ENCODE assay signal across 15 cellular contexts in genomic region chr3:156761713-156762575, GRCh38.
DNase-seq lines count a peak whose midpoint lies in the region; ATAC-seq, FAIRE-seq and TF ChIP-seq lines count a peak whose summit lies in the region.
"Had no signal": no experiment of that assay in that cellular context is flagged by ENCODE, and none has a peak within 500 bp of the region (broad histone marks: within the 10 kb centered on the region; RNA-seq: fewer than 3 reads in every experiment).

No MANE protein-coding gene starts in this region.

- TF ChIP-seq POLR2A in K562 (conservative IDR thresholded peaks at IDR 0.05), result no peak

- no peak for DNase-seq in T-helper 1 cell
- DNase-seq in K562 (ENCODE audit: extremely low read depth in 1 of 4, low spot score in 3 of 4), result no peak
- no peak for DNase-seq in keratinocyte (ENCODE audit: low read depth, low spot score)
- DNase-seq in GM10248 (ENCODE audit: extremely low spot score), result no peak
- no peak for DNase-seq in RWPE1 (ENCODE audit: low spot score)
- DNase-seq in stimulated activated CD8-positive, alpha-beta memory T cell treated with anti-CD3 and anti-CD28 coated beads, Interleukin-4, amount 100 ng/mL, for 48 hours, result no peak
- DNase-seq: activated CD4-positive, alpha-beta T cell treated with anti-CD3 and anti-CD28 coated beads, Interleukin-2, amount 10 ng/mL, durations not matched to agents 7 days and 5 days; activated naive CD8-positive, alpha-beta T cell treated with anti-CD3 and anti-CD28 coated beads for 36 hours; central memory CD4-positive, alpha-beta T cell; effector memory CD8-positive, alpha-beta T cell; trophoblast cell had no signal

- H3K4me3 ChIP-seq in K562 (no peak overlapping the region), keratinocyte (ENCODE audit: control insufficient read depth in 2 of 3, extremely low read depth in 1 of 3, insufficient read depth in 2 of 3, low read depth in 1 of 3, low read length in 3 of 3) (no peak overlapping the region)
- H3K4me3 ChIP-seq: A549, SJSA1 had no signal

- H4K20me1 ChIP-seq in K562 (replicated peaks; ENCODE audit: control insufficient read depth, insufficient read depth, low read length) (no peaks in the 10 kb centered on the region), keratinocyte (ENCODE audit: control insufficient read depth, extremely low read depth, insufficient read depth, low read length) (no peaks in the 10 kb centered on the region)

- FAIRE-seq in K562 (lab: Jason Lieb, UNC) (peak; percentile 65), keratinocyte (lab: Jason Lieb, UNC) (no peak)
- FAIRE-seq: A549 had no signal

- dilution Hi-C loops in keratinocyte (cut with MboI; ENCODE audit: extremely low pct_ligation_motif_present, low sequenced_read_pairs), result no loop called here

- WGBS in K562 (ENCODE audit: insufficient coverage, low coverage, missing lambda C conversion rate), result 55% methylated on average over 5 of the region's 5 CpGs

- no peak for TF ChIP-seq EP300 in K562 (IDR thresholded peaks at IDR 0.05; ENCODE audit: low read length)

- H3K9ac ChIP-seq in K562 (ENCODE audit: insufficient read depth in 1 of 2, low read depth in 2 of 2, low read length in 2 of 2), result no peak overlapping the region
- H3K9ac ChIP-seq in keratinocyte (ENCODE audit: control insufficient read depth, extremely low read depth, insufficient read depth, low read length), result no peak overlapping the region

- TF ChIP-seq CTCF in K562 (IDR thresholded peaks at IDR 0.05 in 2 of 3, conservative IDR thresholded peaks at IDR 0.05 in 1 of 3; ENCODE audit: insufficient read depth in 2 of 3, low read depth in 1 of 3, low read length in 3 of 3) (peak in 1 of 3 experiments; percentile 24; a peak in 1 of 6 replicates), keratinocyte (optimal IDR thresholded peaks at IDR 0.05 in 1 of 3, IDR thresholded peaks at IDR 0.05 in 1 of 3, conservative IDR thresholded peaks at IDR 0.05 in 1 of 3; ENCODE audit: extremely low read depth in 1 of 3, insufficient read depth in 2 of 3, low read length in 3 of 3) (no peak), GM10248 (IDR thresholded peaks at IDR 0.05; ENCODE audit: control extremely low read depth, extremely low read depth, low read depth, missing control alignments) (no peak), RWPE1 (conservative IDR thresholded peaks at IDR 0.05; ENCODE audit: low read depth) (no peak)

- H3K79me2 ChIP-seq in K562 (ENCODE audit: control insufficient read depth, insufficient read depth, low read length) (no peaks in the 10 kb centered on the region), keratinocyte (ENCODE audit: control insufficient read depth, insufficient read depth, low read length) (no peaks in the 10 kb centered on the region)

- H3K9me3 Mint-ChIP-seq in T-helper 1 cell treated with Interleukin-12 subunit alpha and Interleukin-12 subunit beta and Interleukin-4 antibody, amounts not matched to agents 30 μg/mL and 1 μg/mL, for 36 hours, result no peaks in the 10 kb centered on the region
- H3K9me3 Mint-ChIP-seq: activated naive CD8-positive, alpha-beta T cell treated with anti-CD3 and anti-CD28 coated beads for 36 hours; effector memory CD8-positive, alpha-beta T cell had no signal

- H3K4me3 Mint-ChIP-seq in T-helper 1 cell treated with Interleukin-12 subunit alpha and Interleukin-12 subunit beta and Interleukin-4 antibody, amounts not matched to agents 30 μg/mL and 1 μg/mL, for 36 hours, result no peak overlapping the region
- H3K4me3 Mint-ChIP-seq: activated CD4-positive, alpha-beta T cell treated with anti-CD3 and anti-CD28 coated beads, Interleukin-2, amount 10 ng/mL, durations not matched to agents 7 days and 5 days; activated naive CD8-positive, alpha-beta T cell treated with anti-CD3 and anti-CD28 coated beads for 36 hours; effector memory CD8-positive, alpha-beta T cell had no signal

- H3K36me3 Mint-ChIP-seq in T-helper 1 cell treated with Interleukin-12 subunit alpha and Interleukin-12 subunit beta and Interleukin-4 antibody, amounts not matched to agents 30 μg/mL and 1 μg/mL, for 36 hours (ENCODE audit: low read depth), result peaks cover 6% of the 10 kb centered on the region
- H3K36me3 Mint-ChIP-seq: activated naive CD8-positive, alpha-beta T cell treated with anti-CD3 and anti-CD28 coated beads for 36 hours had no signal

- H3K36me3 ChIP-seq in K562 (ENCODE audit: control insufficient read depth, insufficient read depth, low read length), result no peaks in the 10 kb centered on the region
- no peaks in the 10 kb centered on the region for H3K36me3 ChIP-seq in keratinocyte (ENCODE audit: control insufficient read depth in 2 of 2, extremely low read depth in 1 of 2, insufficient read depth in 2 of 2, low read length in 2 of 2)
- H3K36me3 ChIP-seq: SJSA1 had no signal

- POLR2A ChIA-PET in K562 (lab: Yijun Ruan, JAX), result interaction anchor here (0.7 to 1.9 kb wide), 6 partner anchors 8 to 212 kb away, joined by 3 to 7 read pairs (median 4); no protein-coding TSS in a partner anchor
- POLR2A ChIA-PET in GM10248 (lab: Yijun Ruan, JAX), result interaction anchor here (0.8 kb wide), 1 partner anchor 56 kb away, joined by 3 read pairs; no protein-coding TSS in a partner anchor
- POLR2A ChIA-PET in RWPE1 (lab: Yijun Ruan, JAX; ENCODE audit: low non-redundant PET), result no interaction called here

- ATAC-seq in K562 (peak; percentile 67; the same call in 2 of the 3 replicates), GM18861 (IDR thresholded peaks at IDR 0.05; ENCODE audit: unreplicated experiment) (no peak)
- ATAC-seq: effector memory CD8-positive, alpha-beta T cell had no signal

- CTCF ChIA-PET in K562 (lab: Yijun Ruan, JAX; ENCODE audit: low intra/inter-chr PET ratio), result no interaction called here
- CTCF ChIA-PET in GM10248 (lab: Yijun Ruan, JAX), result interaction anchor here (1.2 to 2.3 kb wide), 10 partner anchors 11 to 321 kb away, joined by 3 to 13 read pairs (median 4); no protein-coding TSS in a partner anchor
- CTCF ChIA-PET in RWPE1 (lab: Yijun Ruan, JAX), result no interaction called here

- in situ Hi-C loops in K562 (cut with MboI), result no loop called here

- no peak overlapping the region for H3K4me2 ChIP-seq in K562 (ENCODE audit: insufficient read depth, low read length)
- no peak overlapping the region for H3K4me2 ChIP-seq in keratinocyte (ENCODE audit: control insufficient read depth, extremely low read depth, insufficient read depth, low read depth, low read length)
- H3K4me2 ChIP-seq: A549 had no signal

- H3K9me3 ChIP-seq in K562 (replicated peaks; ENCODE audit: control insufficient read depth, insufficient read depth, low read depth, low read length), result no peaks in the 10 kb centered on the region
- H3K9me3 ChIP-seq in keratinocyte (ENCODE audit: control insufficient read depth, low read depth, low read length), result no peaks in the 10 kb centered on the region
- H3K9me3 ChIP-seq: A549 had no signal

- H3K4me1 Mint-ChIP-seq in T-helper 1 cell treated with Interleukin-12 subunit alpha and Interleukin-12 subunit beta and Interleukin-4 antibody, amounts not matched to agents 30 μg/mL and 1 μg/mL, for 36 hours (ENCODE audit: low read depth), result peaks cover 8% of the 10 kb centered on the region
- H3K4me1 Mint-ChIP-seq: activated naive CD8-positive, alpha-beta T cell treated with anti-CD3 and anti-CD28 coated beads for 36 hours had no signal

- no peaks in the 10 kb centered on the region for H3K27me3 Mint-ChIP-seq in T-helper 1 cell treated with Interleukin-12 subunit alpha and Interleukin-12 subunit beta and Interleukin-4 antibody, amounts not matched to agents 30 μg/mL and 1 μg/mL, for 36 hours (ENCODE audit: low read depth)
- H3K27me3 Mint-ChIP-seq: activated CD4-positive, alpha-beta T cell treated with anti-CD3 and anti-CD28 coated beads, Interleukin-2, amount 10 ng/mL, durations not matched to agents 7 days and 5 days; activated naive CD8-positive, alpha-beta T cell treated with anti-CD3 and anti-CD28 coated beads for 36 hours; effector memory CD8-positive, alpha-beta T cell had no signal

- H3K27me3 ChIP-seq in K562 (ENCODE audit: control insufficient read depth in 2 of 2, insufficient read depth in 2 of 2, low read length in 2 of 2) (no peaks in the 10 kb centered on the region), keratinocyte (ENCODE audit: control insufficient read depth, extremely low read depth, insufficient read depth, low read length) (no peaks in the 10 kb centered on the region)
- H3K27me3 ChIP-seq: SJSA1 had no signal

- intact Hi-C loops in K562 (cut with micrococcal nuclease), result loop anchor here (5.0 kb wide), 1 partner anchor 65 kb away; the partner anchor contains the start of gene LEKR1

- no peak overlapping the region for H3K27ac ChIP-seq in K562 (ENCODE audit: extremely low read depth, low read depth, low read length)
- peak overlapping the region; percentile 80 for H3K27ac ChIP-seq in keratinocyte (ENCODE audit: control insufficient read depth, insufficient read depth, low read length)
- no peak overlapping the region for H3K27ac ChIP-seq in RWPE1
- H3K27ac ChIP-seq: A549, SJSA1 had no signal

- H2AFZ ChIP-seq in K562 (ENCODE audit: low read depth, low read length) (0 out of 2 replicates have a peak overlapping the region, but pooled peaks have one; percentile 9), keratinocyte (ENCODE audit: control insufficient read depth, low read length) (no peak overlapping the region)

- no peaks in the 10 kb centered on the region for H3K9me1 ChIP-seq in K562 (ENCODE audit: control insufficient read depth, insufficient read depth, low read length)
- H3K9me1 ChIP-seq in keratinocyte (ENCODE audit: control insufficient read depth, extremely low read depth, insufficient read depth, low read length), result no peaks in the 10 kb centered on the region

- H3K4me1 ChIP-seq in K562 (replicated peaks in 1 of 2; ENCODE audit: control insufficient read depth in 2 of 2, insufficient read depth in 2 of 2, low read length in 2 of 2) (peaks cover 0 to 17% of the 10 kb centered on the region in 2 experiments; a peak in 3 of 5 replicates), keratinocyte (ENCODE audit: control insufficient read depth, extremely low read depth, insufficient read depth, low read length) (peaks cover 39% of the 10 kb centered on the region)

- no TSS peak for BruUV-seq in K562 (replicated peaks; lab: Mats Ljungman, UMichigan)

- peak overlapping the region; percentile 60 for H3K27ac Mint-ChIP-seq in T-helper 1 cell treated with Interleukin-12 subunit alpha and Interleukin-12 subunit beta and Interleukin-4 antibody, amounts not matched to agents 30 μg/mL and 1 μg/mL, for 36 hours
- H3K27ac Mint-ChIP-seq: activated CD4-positive, alpha-beta T cell treated with anti-CD3 and anti-CD28 coated beads, Interleukin-2, amount 10 ng/mL, durations not matched to agents 7 days and 5 days; activated naive CD8-positive, alpha-beta T cell treated with anti-CD3 and anti-CD28 coated beads for 36 hours; effector memory CD8-positive, alpha-beta T cell had no signal

- peak in 1 of 2 experiments; percentile 21; a peak in 1 of 4 replicates for TF ChIP-seq RAD21 in K562 (CRISPR knock-in tag; conservative IDR thresholded peaks at IDR 0.05 in 1 of 2, IDR thresholded peaks at IDR 0.05 in 1 of 2)

TF ChIP-seq in K562, 482 proteins besides CTCF, POLR2A, EP300 and RAD21 (continues in another document):
- TF ChIP-seq ZNF212 (CRISPR knock-in tag; IDR thresholded peaks at IDR 0.05) (no peak), ZNF780A (CRISPR knock-in tag; IDR thresholded peaks at IDR 0.05) (no peak), FOXA3 (CRISPR knock-in tag; conservative IDR thresholded peaks at IDR 0.05 in 1 of 2, IDR thresholded peaks at IDR 0.05 in 1 of 2) (0 out of 4 replicates have a peak, but pooled peaks of 1 of the 2 experiments have one; percentile 13), TCF7L2 (IDR thresholded peaks at IDR 0.05; ENCODE audit: low read depth, low read length) (no peak)
